In the genomic region with DNA sequence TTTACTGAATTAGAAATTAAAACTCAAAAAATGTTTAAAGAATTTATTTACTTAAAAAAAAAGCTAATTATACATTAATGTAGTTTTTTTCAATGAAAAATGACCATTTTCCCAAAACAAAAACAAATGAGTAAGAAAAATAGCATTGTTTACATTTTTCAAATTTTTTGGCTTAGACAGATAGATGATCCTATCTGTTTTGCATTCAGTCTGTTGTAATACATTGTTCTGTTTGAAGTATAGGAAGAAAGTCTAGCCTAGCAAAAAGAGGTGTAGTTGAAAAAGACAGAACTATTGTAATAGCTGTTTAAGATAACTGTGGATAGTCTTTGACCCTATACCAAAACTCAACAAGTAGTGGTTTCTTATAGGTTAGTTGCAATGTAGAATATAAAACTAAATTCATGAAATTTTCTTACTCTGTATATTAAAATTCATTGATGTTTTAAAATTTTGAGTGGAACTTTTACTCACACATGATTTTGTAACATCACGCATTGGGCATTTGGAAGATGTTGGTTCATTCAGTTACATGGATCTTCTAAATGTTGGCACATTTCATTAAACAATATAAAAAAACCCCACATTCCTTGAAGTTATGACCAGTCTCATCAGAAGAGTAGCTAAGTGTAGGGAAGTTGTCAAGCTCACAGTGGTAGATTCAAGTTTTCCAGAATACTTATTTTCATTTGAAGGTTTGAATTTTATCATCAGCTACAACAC, we compare ENCODE assay signal across 1 cellular context.
TF ChIP-seq lines count a peak whose summit lies in the region.

No MANE protein-coding gene starts in this region.

TF ChIP-seq in WTC11, 78 proteins besides CTCF, POLR2A, EP300 and RAD21 (continued from another document):
- TF ChIP-seq, protein P1, sequence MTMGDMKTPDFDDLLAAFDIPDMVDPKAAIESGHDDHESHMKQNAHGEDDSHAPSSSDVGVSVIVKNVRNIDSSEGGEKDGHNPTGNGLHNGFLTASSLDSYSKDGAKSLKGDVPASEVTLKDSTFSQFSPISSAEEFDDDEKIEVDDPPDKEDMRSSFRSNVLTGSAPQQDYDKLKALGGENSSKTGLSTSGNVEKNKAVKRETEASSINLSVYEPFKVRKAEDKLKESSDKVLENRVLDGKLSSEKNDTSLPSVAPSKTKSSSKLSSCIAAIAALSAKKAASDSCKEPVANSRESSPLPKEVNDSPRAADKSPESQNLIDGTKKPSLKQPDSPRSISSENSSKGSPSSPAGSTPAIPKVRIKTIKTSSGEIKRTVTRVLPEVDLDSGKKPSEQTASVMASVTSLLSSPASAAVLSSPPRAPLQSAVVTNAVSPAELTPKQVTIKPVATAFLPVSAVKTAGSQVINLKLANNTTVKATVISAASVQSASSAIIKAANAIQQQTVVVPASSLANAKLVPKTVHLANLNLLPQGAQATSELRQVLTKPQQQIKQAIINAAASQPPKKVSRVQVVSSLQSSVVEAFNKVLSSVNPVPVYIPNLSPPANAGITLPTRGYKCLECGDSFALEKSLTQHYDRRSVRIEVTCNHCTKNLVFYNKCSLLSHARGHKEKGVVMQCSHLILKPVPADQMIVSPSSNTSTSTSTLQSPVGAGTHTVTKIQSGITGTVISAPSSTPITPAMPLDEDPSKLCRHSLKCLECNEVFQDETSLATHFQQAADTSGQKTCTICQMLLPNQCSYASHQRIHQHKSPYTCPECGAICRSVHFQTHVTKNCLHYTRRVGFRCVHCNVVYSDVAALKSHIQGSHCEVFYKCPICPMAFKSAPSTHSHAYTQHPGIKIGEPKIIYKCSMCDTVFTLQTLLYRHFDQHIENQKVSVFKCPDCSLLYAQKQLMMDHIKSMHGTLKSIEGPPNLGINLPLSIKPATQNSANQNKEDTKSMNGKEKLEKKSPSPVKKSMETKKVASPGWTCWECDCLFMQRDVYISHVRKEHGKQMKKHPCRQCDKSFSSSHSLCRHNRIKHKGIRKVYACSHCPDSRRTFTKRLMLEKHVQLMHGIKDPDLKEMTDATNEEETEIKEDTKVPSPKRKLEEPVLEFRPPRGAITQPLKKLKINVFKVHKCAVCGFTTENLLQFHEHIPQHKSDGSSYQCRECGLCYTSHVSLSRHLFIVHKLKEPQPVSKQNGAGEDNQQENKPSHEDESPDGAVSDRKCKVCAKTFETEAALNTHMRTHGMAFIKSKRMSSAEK (CRISPR knock-in tag; IDR thresholded peaks at IDR 0.05; ENCODE audit: borderline replicate concordance) = no peak
- TF ChIP-seq, protein P2, sequence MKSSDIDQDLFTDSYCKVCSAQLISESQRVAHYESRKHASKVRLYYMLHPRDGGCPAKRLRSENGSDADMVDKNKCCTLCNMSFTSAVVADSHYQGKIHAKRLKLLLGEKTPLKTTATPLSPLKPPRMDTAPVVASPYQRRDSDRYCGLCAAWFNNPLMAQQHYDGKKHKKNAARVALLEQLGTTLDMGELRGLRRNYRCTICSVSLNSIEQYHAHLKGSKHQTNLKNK (CRISPR knock-in tag; IDR thresholded peaks at IDR 0.05) = no peak
- no peak for TF ChIP-seq ZNF416 (CRISPR knock-in tag; IDR thresholded peaks at IDR 0.05)
- no peak for TF ChIP-seq SOX15 (CRISPR knock-in tag; IDR thresholded peaks at IDR 0.05)
- TF ChIP-seq ZNF232 (CRISPR knock-in tag; IDR thresholded peaks at IDR 0.05) = no peak
- no peak for TF ChIP-seq ZNF423 (CRISPR knock-in tag; IDR thresholded peaks at IDR 0.05)
- TF ChIP-seq, protein P3, sequence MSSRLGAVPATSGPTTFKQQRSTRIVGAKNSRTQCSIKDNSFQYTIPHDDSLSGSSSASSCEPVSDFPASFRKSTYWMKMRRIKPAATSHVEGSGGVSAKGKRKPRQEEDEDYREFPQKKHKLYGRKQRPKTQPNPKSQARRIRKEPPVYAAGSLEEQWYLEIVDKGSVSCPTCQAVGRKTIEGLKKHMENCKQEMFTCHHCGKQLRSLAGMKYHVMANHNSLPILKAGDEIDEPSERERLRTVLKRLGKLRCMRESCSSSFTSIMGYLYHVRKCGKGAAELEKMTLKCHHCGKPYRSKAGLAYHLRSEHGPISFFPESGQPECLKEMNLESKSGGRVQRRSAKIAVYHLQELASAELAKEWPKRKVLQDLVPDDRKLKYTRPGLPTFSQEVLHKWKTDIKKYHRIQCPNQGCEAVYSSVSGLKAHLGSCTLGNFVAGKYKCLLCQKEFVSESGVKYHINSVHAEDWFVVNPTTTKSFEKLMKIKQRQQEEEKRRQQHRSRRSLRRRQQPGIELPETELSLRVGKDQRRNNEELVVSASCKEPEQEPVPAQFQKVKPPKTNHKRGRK (CRISPR knock-in tag; IDR thresholded peaks at IDR 0.05; ENCODE audit: borderline replicate concordance) = no peak
- TF ChIP-seq, protein P4, sequence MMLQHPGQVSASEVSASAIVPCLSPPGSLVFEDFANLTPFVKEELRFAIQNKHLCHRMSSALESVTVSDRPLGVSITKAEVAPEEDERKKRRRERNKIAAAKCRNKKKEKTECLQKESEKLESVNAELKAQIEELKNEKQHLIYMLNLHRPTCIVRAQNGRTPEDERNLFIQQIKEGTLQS (CRISPR knock-in tag; conservative IDR thresholded peaks at IDR 0.05) = no peak
